In the genomic region with DNA sequence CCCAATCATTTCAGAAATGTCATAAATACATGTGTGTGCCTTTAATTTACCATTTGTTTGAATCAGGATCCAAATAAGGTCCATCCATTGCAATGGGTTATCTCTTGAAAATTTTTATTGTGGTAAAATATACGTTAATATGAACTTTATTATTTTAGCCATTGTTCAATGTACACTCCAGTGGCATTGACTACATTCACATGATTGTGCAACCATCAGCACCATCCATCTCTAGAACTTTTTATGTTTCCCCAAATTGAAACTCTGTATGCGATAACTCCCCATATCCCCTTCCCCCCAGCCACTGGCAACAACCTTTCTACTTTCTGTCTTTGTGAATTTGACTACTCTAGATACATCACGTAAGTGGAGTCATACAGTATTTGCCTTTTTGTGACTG, we compare ENCODE assay signal across 2 cellular contexts.
A peak's percentile ranks its signal among the peaks of the same experiment; 100 is the strongest.
TF ChIP-seq lines count a peak whose summit lies in the region.

No MANE protein-coding gene starts in this region.

TF ChIP-seq in GM12891, 5 proteins besides CTCF, POLR2A, EP300 and RAD21:
- TF ChIP-seq SPI1 (IDR thresholded peaks at IDR 0.05; ENCODE audit: low read depth, low read length): no peak
- no peak for TF ChIP-seq PAX5 (IDR thresholded peaks at IDR 0.05; ENCODE audit: insufficient read depth, low read length, severe bottlenecking)
- no peak for TF ChIP-seq POLR2AphosphoS5 (IDR thresholded peaks at IDR 0.05; ENCODE audit: low read depth, low read length)
- TF ChIP-seq POU2F2 (IDR thresholded peaks at IDR 0.05; ENCODE audit: low read depth, low read length): no peak
- no peak for TF ChIP-seq TAF1 (IDR thresholded peaks at IDR 0.05; ENCODE audit: low read depth, low read length)
TF ChIP-seq in GM12891: peak in this region for 0.

TF ChIP-seq in K562, 482 proteins besides CTCF, POLR2A, EP300 and RAD21:
- no peak for TF ChIP-seq CEBPG (CRISPR knock-in tag; IDR thresholded peaks at IDR 0.05)
- 0 out of 4 replicates have a peak, but pooled peaks have one; percentile 34 to 35 for TF ChIP-seq CEBPG (tag; conservative IDR thresholded peaks at IDR 0.05 in 1 of 2, IDR thresholded peaks at IDR 0.05 in 1 of 2)
- peak; percentile 66; the same call in 1 of the 2 replicates for TF ChIP-seq CEBPB (tag; IDR thresholded peaks at IDR 0.05)
- no peak for TF ChIP-seq NBN (IDR thresholded peaks at IDR 0.05; ENCODE audit: low read depth)
